In the genomic region with DNA sequence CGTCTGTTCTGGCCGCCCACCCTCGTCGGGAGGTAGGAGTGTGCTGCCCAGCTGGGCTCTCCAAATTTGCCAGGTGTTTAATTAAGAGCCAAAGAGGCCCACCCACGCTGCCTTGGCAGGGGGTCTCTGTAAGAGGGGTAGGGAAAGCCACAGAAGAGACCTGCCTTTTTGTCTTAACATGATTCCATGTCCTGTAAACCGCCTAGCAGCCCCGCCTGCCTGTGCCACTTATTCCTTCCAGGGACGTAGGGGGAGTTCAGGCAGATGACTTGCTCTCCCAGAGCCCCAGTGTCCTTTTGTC, we compare ENCODE assay signal across 14 cellular contexts. TPM values are rescaled to one million over a fixed set of nuclear protein-coding genes. Genes with fewer than 3 reads are reported as not detected.
DNase-seq lines count a peak whose midpoint lies in the region; ATAC-seq and TF ChIP-seq lines count a peak whose summit lies in the region.
"Had no signal": no experiment of that assay in that cellular context is flagged by ENCODE, and none has a peak within 500 bp of the region (broad histone marks: within the 10 kb centered on the region; RNA-seq: fewer than 3 reads in every experiment).

No MANE protein-coding gene starts in this region.

- TF ChIP-seq CTCF in dorsolateral prefrontal cortex (IDR thresholded peaks at IDR 0.05 in 54 of 56, conservative IDR thresholded peaks at IDR 0.05 in 2 of 56; ENCODE audit: low read depth in 1 of 56, partially characterized antibody in 56 of 56), result no peak

- peaks cover 18% of the 10 kb centered on the region for H3K4me1 ChIP-seq in adipocyte (ENCODE audit: control insufficient read depth, insufficient read depth, low read length)
- H3K4me1 ChIP-seq in mesodermal cell (ENCODE audit: control insufficient read depth, insufficient read depth, low read length, poor library complexity, severe bottlenecking), result peaks cover 12% of the 10 kb centered on the region

- H3K36me3 ChIP-seq in adipocyte (ENCODE audit: control insufficient read depth, insufficient read depth, low read length, severe bottlenecking) (peaks cover 14% of the 10 kb centered on the region), mesodermal cell (ENCODE audit: control insufficient read depth, insufficient read depth, low read length) (peaks cover 42% of the 10 kb centered on the region)

- H3K27ac ChIP-seq in mesodermal cell (ENCODE audit: low read depth, low read length, severe bottlenecking), result no peak overlapping the region
- peak overlapping the region in 3 of 59 donors; percentile 18 to 80 (median 72) for H3K27ac ChIP-seq in dorsolateral prefrontal cortex

- peaks cover 23% of the 10 kb centered on the region for H3K4me1 Mint-ChIP-seq in stimulated activated naive CD8-positive, alpha-beta T cell treated with anti-CD3 and anti-CD28 coated beads, Interleukin-15, Interleukin-2, amounts not matched to agents 100 ng/mL and 50 ng/mL, for 24 hours (ENCODE audit: low read depth)

- DNase-seq in stimulated activated naive CD8-positive, alpha-beta T cell treated with anti-CD3 and anti-CD28 coated beads, Interleukin-15, Interleukin-2, amounts not matched to agents 100 U/mL and 50 U/mL, for 24 hours, result no peak
- DNase-seq in adipocyte (ENCODE audit: low read depth), result no peak
- no peak for DNase-seq in DMS153 (lab: John Stamatoyannopoulos, UW)
- no peak for DNase-seq in G401 (ENCODE audit: low spot score)
- no peak for DNase-seq in dorsolateral prefrontal cortex
- DNase-seq: activated CD8-positive, alpha-beta memory T cell treated with anti-CD3 and anti-CD28 coated beads for 24 hours; activated naive CD4-positive, alpha-beta T cell treated with anti-CD3 and anti-CD28 coated beads, Interleukin-2, amount 10 ng/mL, durations not matched to agents 7 days and 5 days; EL; H7; NCI-H446 had no signal

- H3K27me3 ChIP-seq in adipocyte (replicated peaks; ENCODE audit: control insufficient read depth, insufficient read depth, low read length) (no peaks in the 10 kb centered on the region), dorsolateral prefrontal cortex (no peaks in the 10 kb centered on the region)

- no peaks in the 10 kb centered on the region for H3K9me3 Mint-ChIP-seq in stimulated activated naive CD8-positive, alpha-beta T cell treated with anti-CD3 and anti-CD28 coated beads, Interleukin-15, Interleukin-2, amounts not matched to agents 100 ng/mL and 50 ng/mL, for 24 hours
- H3K9me3 Mint-ChIP-seq: activated naive CD4-positive, alpha-beta T cell treated with anti-CD3 and anti-CD28 coated beads, Interleukin-2, amount 10 ng/mL, durations not matched to agents 7 days and 5 days; stimulated activated memory B cell treated with anti-CD40 and anti-IgM and Interleukin-4, amounts not matched to agents 10 μg/mL and 1 μg/mL and 100 μg/mL, for 72 hours had no signal

- peaks cover 6% of the 10 kb centered on the region for H3K36me3 Mint-ChIP-seq in stimulated activated naive CD8-positive, alpha-beta T cell treated with anti-CD3 and anti-CD28 coated beads, Interleukin-15, Interleukin-2, amounts not matched to agents 100 ng/mL and 50 ng/mL, for 24 hours (ENCODE audit: low read depth)

- H3K4me3 ChIP-seq in adipocyte (ENCODE audit: low read length), result peak overlapping the region; percentile 95
- H3K4me3 ChIP-seq in mesodermal cell (ENCODE audit: extremely low read depth, insufficient read depth, low read length, poor library complexity, severe bottlenecking), result peak overlapping the region; percentile 84
- H3K4me3 ChIP-seq in dorsolateral prefrontal cortex, result no peak overlapping the region

- H3K27ac Mint-ChIP-seq in stimulated activated naive CD8-positive, alpha-beta T cell treated with anti-CD3 and anti-CD28 coated beads, Interleukin-15, Interleukin-2, amounts not matched to agents 100 ng/mL and 50 ng/mL, for 24 hours, result no peak overlapping the region
- H3K27ac Mint-ChIP-seq: activated naive CD4-positive, alpha-beta T cell treated with anti-CD3 and anti-CD28 coated beads, Interleukin-2, amount 10 ng/mL, durations not matched to agents 7 days and 5 days had no signal

- intact Hi-C loops in dorsolateral prefrontal cortex (cut with DNase I), result no loop called here

- in situ Hi-C loops in G401 (cut with HindIII; ENCODE audit: low sequenced_read_pairs), result no loop called here

- 65 to 66% methylated on average over 5 to 8 of the region's 8 CpGs for WGBS in mesodermal cell (ENCODE audit: insufficient coverage in 2 of 2), 2 experiments

- no peaks in the 10 kb centered on the region for H3K27me3 Mint-ChIP-seq in stimulated activated naive CD8-positive, alpha-beta T cell treated with anti-CD3 and anti-CD28 coated beads, Interleukin-15, Interleukin-2, amounts not matched to agents 100 ng/mL and 50 ng/mL, for 24 hours
- H3K27me3 Mint-ChIP-seq: stimulated activated memory B cell treated with anti-CD40 and anti-IgM and Interleukin-4, amounts not matched to agents 10 μg/mL and 1 μg/mL and 100 μg/mL, for 72 hours had no signal

- H3K9ac ChIP-seq in adipocyte (ENCODE audit: low read length), result peak overlapping the region; percentile 95

- H3K9me3 ChIP-seq in adipocyte (ENCODE audit: control insufficient read depth, low read length), result no peaks in the 10 kb centered on the region
- no peaks in the 10 kb centered on the region for H3K9me3 ChIP-seq in mesodermal cell (ENCODE audit: control insufficient read depth, low read length)

- peak overlapping the region; percentile 84 for H3K4me3 Mint-ChIP-seq in stimulated activated naive CD8-positive, alpha-beta T cell treated with anti-CD3 and anti-CD28 coated beads, Interleukin-15, Interleukin-2, amounts not matched to agents 100 ng/mL and 50 ng/mL, for 24 hours

- no peak for ATAC-seq in stimulated activated naive CD8-positive, alpha-beta T cell treated with anti-CD3 and anti-CD28 coated beads, Interleukin-15, Interleukin-2, amounts not matched to agents 100 U/mL and 50 U/mL, for 24 hours
- ATAC-seq in GM18868 (IDR thresholded peaks at IDR 0.05; ENCODE audit: unreplicated experiment), result no peak
- ATAC-seq: stimulated activated memory B cell treated with anti-CD40 and anti-IgM and Interleukin-4, amounts not matched to agents 10 μg/mL and 1 μg/mL and 100 μg/mL, for 72 hours had no signal

RNA-seq across cellular contexts. Expression of gene FAM210B, which starts 2.1 kb away (rescaled TPM):
- 68.3 TPM for polyA plus RNA-seq in mesodermal cell (2013, experiment 1 of 2)
- 66.5 TPM for polyA plus RNA-seq in mesodermal cell (2013, experiment 2 of 2)
- total RNA-seq in G401 (2014; rRNA removed; shearing (Covaris generic)), result 18.3 and 20.4 TPM in 2 replicates
- total RNA-seq in dorsolateral prefrontal cortex, result 10 to 100 TPM; 19.5 to 41.4 (median 28.6) TPM

RNA-seq across cellular contexts. Expression of gene AURKA, which starts 31.2 kb away (rescaled TPM):
- 61.5 TPM for polyA plus RNA-seq in mesodermal cell (2013, experiment 1 of 2)
- 65.7 TPM for polyA plus RNA-seq in mesodermal cell (2013, experiment 2 of 2)
- total RNA-seq in G401 (2014; rRNA removed; shearing (Covaris generic)), result 65.2 and 100 TPM in 2 replicates
- total RNA-seq in dorsolateral prefrontal cortex, result 1 to 10 TPM; 1.1 to 5.7 (median 2.8) TPM

RNA-seq across cellular contexts. Expression of gene CSTF1, which starts 31.6 kb away (rescaled TPM):
- 40.4 TPM for polyA plus RNA-seq in mesodermal cell (2013, experiment 1 of 2)
- 36.6 TPM for polyA plus RNA-seq in mesodermal cell (2013, experiment 2 of 2)
- total RNA-seq in G401 (2014; rRNA removed; shearing (Covaris generic)), result 54.6 and 76.4 TPM in 2 replicates
- 10 to 100 TPM; 15.8 to 37.3 (median 25.6) TPM for total RNA-seq in dorsolateral prefrontal cortex

RNA-seq across cellular contexts. Expression of gene CASS4, which starts 51.2 kb away (rescaled TPM):
- polyA plus RNA-seq in mesodermal cell (2013, experiment 1 of 2), result 0.26 TPM
- polyA plus RNA-seq in mesodermal cell (2013, experiment 2 of 2), result 0.40 TPM
- 0.51 TPM in 1 of 2 replicates, not detected in the other for total RNA-seq in G401 (2014; rRNA removed; shearing (Covaris generic))
- 1 to 10 TPM in 110 of 120 experiments, under 1 TPM in 10; 0.25 to 4.8 (median 1.9) TPM for total RNA-seq in dorsolateral prefrontal cortex
- total RNA-seq: H7 had no signal

Comparison
In these comparisons a context has a peak if more than half of its experiments do, and no peak if none do; other contexts are left out.
1. H3K4me3 ChIP-seq: peak in adipocyte (single experiment) and mesodermal cell (single experiment); none in dorsolateral prefrontal cortex (0 of 59).